ENCODE assay signal across 19 cellular contexts in genomic region chr17:6257339-6257738, GRCh38.
A peak's percentile ranks its signal among the peaks of the same experiment; 100 is the strongest.
DNase-seq lines count a peak whose midpoint lies in the region; ATAC-seq and TF ChIP-seq lines count a peak whose summit lies in the region.
"Had no signal": no experiment of that assay in that cellular context is flagged by ENCODE, and none has a peak within 500 bp of the region (broad histone marks: within the 10 kb centered on the region; RNA-seq: fewer than 3 reads in every experiment).

No MANE protein-coding gene starts in this region.

- no peak overlapping the region for H3K4ac ChIP-seq in neuronal stem cell (ENCODE audit: low read length)

- peaks cover 61% of the 10 kb centered on the region for H3K4me1 Mint-ChIP-seq in WTC11
- no peaks in the 10 kb centered on the region for H3K4me1 Mint-ChIP-seq in stimulated activated effector memory CD8-positive, alpha-beta T cell treated with anti-CD3 and anti-CD28 coated beads, Interleukin-12 subunit alpha, Interleukin-12 subunit beta, amount 100 ng/mL, for 72 hours
- H3K4me1 Mint-ChIP-seq: activated CD8-positive, alpha-beta memory T cell treated with anti-CD3 and anti-CD28 coated beads, Interleukin-2, amount 10 ng/mL, durations not matched to agents 7 days and 5 days; stimulated activated naive B cell treated with anti-CD40 and anti-IgM and Interleukin-4, amounts not matched to agents 10 μg/mL and 1 μg/mL and 100 μg/mL, for 72 hours had no signal

- no peak overlapping the region for H4K8ac ChIP-seq in neuronal stem cell (ENCODE audit: low read depth, low read length)

- peak; percentile 56 for DNase-seq in ELF-1 (ENCODE audit: low read depth, low spot score)
- no peak for DNase-seq in WTC11 (ENCODE audit: low spot score)
- peak; percentile 16 for DNase-seq in fibroblast of the aortic adventitia (ENCODE audit: low read depth)
- peak; percentile 48 for DNase-seq in neuronal stem cell (ENCODE audit: low spot score)
- no peak for DNase-seq in stimulated activated effector memory CD8-positive, alpha-beta T cell treated with anti-CD3 and anti-CD28 coated beads, Interleukin-12 subunit alpha, Interleukin-12 subunit beta, amount 100 ng/mL, for 72 hours (ENCODE audit: low spot score in 2 of 2)
- no peak for DNase-seq in epidermal melanocyte (ENCODE audit: insufficient read length, low spot score)
- DNase-seq in testis, result no peak
- DNase-seq: activated CD8-positive, alpha-beta memory T cell treated with anti-CD3 and anti-CD28 coated beads, Interleukin-2, amount 10 ng/mL, durations not matched to agents 7 days and 5 days; Calu3; effector CD4-positive, alpha-beta T cell; heart left ventricle; naive thymus-derived CD4-positive, alpha-beta T cell; NCI-H1436; NCI-H2227 treated with DMSO at 0.1 percent for 48 hours; stimulated activated naive B cell treated with anti-CD40 and anti-IgM and Interleukin-4, amounts not matched to agents 10 μg/mL and 1 μg/mL and 100 μg/mL, for 72 hours; WERI-Rb-1 had no signal

- WGBS in neuronal stem cell (ENCODE audit: extremely low coverage in 2 of 2, insufficient read length in 2 of 2, insufficient replicate concordance in 1 of 2), 2 donors, result no CpG with 5 or more reads among the region's 11 CpGs
- 32 to 53% methylated on average over 11 of the region's 11 CpGs for WGBS in testis, 2 donors

- CTCF ChIA-PET in WTC11 (lab: Charles Lee), result interaction anchor here (0.7 to 1.3 kb wide), 3 partner anchors 11 to 456 kb away, joined by 3 to 4 read pairs (median 3); no protein-coding TSS in a partner anchor

- no peak overlapping the region for H3K4me2 ChIP-seq in neuronal stem cell (ENCODE audit: insufficient read depth, low read length, poor library complexity, severe bottlenecking)
- H3K4me2 ChIP-seq: KMS-11 had no signal

- peak overlapping the region; percentile 21 for H2BK5ac ChIP-seq in neuronal stem cell (ENCODE audit: low read length)

- H4K91ac ChIP-seq in neuronal stem cell (ENCODE audit: low read depth, low read length, poor library complexity), result no peak overlapping the region

- H2AFZ ChIP-seq in neuronal stem cell (ENCODE audit: low read length), result peak overlapping the region; percentile 75

- H3K9me3 ChIP-seq in neuronal stem cell (replicated peaks in 1 of 2; ENCODE audit: control insufficient read depth in 2 of 2, insufficient read depth in 1 of 2, low read depth in 1 of 2, low read length in 2 of 2) (no peaks in the 10 kb centered on the region), testis (no peaks in the 10 kb centered on the region)
- H3K9me3 ChIP-seq: heart left ventricle had no signal

- H3K36me3 Mint-ChIP-seq in WTC11, result no peaks in the 10 kb centered on the region
- no peaks in the 10 kb centered on the region for H3K36me3 Mint-ChIP-seq in stimulated activated effector memory CD8-positive, alpha-beta T cell treated with anti-CD3 and anti-CD28 coated beads, Interleukin-12 subunit alpha, Interleukin-12 subunit beta, amount 100 ng/mL, for 72 hours
- H3K36me3 Mint-ChIP-seq: activated CD8-positive, alpha-beta memory T cell treated with anti-CD3 and anti-CD28 coated beads, Interleukin-2, amount 10 ng/mL, durations not matched to agents 7 days and 5 days; naive thymus-derived CD4-positive, alpha-beta T cell; stimulated activated naive B cell treated with anti-CD40 and anti-IgM and Interleukin-4, amounts not matched to agents 10 μg/mL and 1 μg/mL and 100 μg/mL, for 72 hours had no signal

- no peaks in the 10 kb centered on the region for H3K27me3 ChIP-seq in neuronal stem cell (ENCODE audit: control insufficient read depth in 3 of 3, insufficient read depth in 3 of 3, low read depth in 1 of 3, low read length in 3 of 3)
- no peaks in the 10 kb centered on the region for H3K27me3 ChIP-seq in testis

- no peak for TF ChIP-seq POLR2A in testis (IDR thresholded peaks at IDR 0.05)

- H2AK5ac ChIP-seq in neuronal stem cell (ENCODE audit: low read depth, low read length), result no peak overlapping the region

- H2BK120ac ChIP-seq in neuronal stem cell (ENCODE audit: low read depth, low read length), result peak overlapping the region; percentile 17

- no peaks in the 10 kb centered on the region for H3K9me3 Mint-ChIP-seq in WTC11
- no peaks in the 10 kb centered on the region for H3K9me3 Mint-ChIP-seq in stimulated activated effector memory CD8-positive, alpha-beta T cell treated with anti-CD3 and anti-CD28 coated beads, Interleukin-12 subunit alpha, Interleukin-12 subunit beta, amount 100 ng/mL, for 72 hours
- H3K9me3 Mint-ChIP-seq: stimulated activated naive B cell treated with anti-CD40 and anti-IgM and Interleukin-4, amounts not matched to agents 10 μg/mL and 1 μg/mL and 100 μg/mL, for 72 hours had no signal

- H3K27me3 Mint-ChIP-seq in WTC11 (ENCODE audit: low read depth), result peaks cover 3% of the 10 kb centered on the region; the same call in 1 of the 2 replicates

- H3K36me3 ChIP-seq in neuronal stem cell (replicated peaks in 1 of 2; ENCODE audit: control insufficient read depth in 2 of 2, insufficient read depth in 2 of 2, low read length in 2 of 2), result no peaks in the 10 kb centered on the region
- H3K36me3 ChIP-seq in testis (ENCODE audit: low read depth, missing control alignments), result no peaks in the 10 kb centered on the region
- H3K36me3 ChIP-seq: heart left ventricle, WERI-Rb-1 had no signal

- H3K23ac ChIP-seq in neuronal stem cell (ENCODE audit: low read depth, low read length, poor library complexity), result no peak overlapping the region

- H3K14ac ChIP-seq in neuronal stem cell (ENCODE audit: low read length), result no peak overlapping the region

- peak overlapping the region; percentile 77 for H3K27ac ChIP-seq in neuronal stem cell (replicated peaks; ENCODE audit: low read length)
- no peak overlapping the region for H3K27ac ChIP-seq in testis
- H3K27ac ChIP-seq: heart left ventricle, KMS-11, WERI-Rb-1 had no signal

- TF ChIP-seq CTCF in WTC11 (IDR thresholded peaks at IDR 0.05) (no peak), fibroblast of the aortic adventitia (IDR thresholded peaks at IDR 0.05; ENCODE audit: insufficient read depth, low read length) (no peak), testis (IDR thresholded peaks at IDR 0.05) (no peak)

- no peak overlapping the region for H2BK12ac ChIP-seq in neuronal stem cell (ENCODE audit: low read length)

- H3K18ac ChIP-seq in neuronal stem cell (ENCODE audit: low read length), result peak overlapping the region; percentile 12

- POLR2A ChIA-PET in WTC11 (lab: Charles Lee), result interaction anchor here (1.3 kb wide), 1 partner anchor 19 kb away, joined by 3 read pairs; no protein-coding TSS in a partner anchor

- H3K27ac Mint-ChIP-seq in WTC11, result peak overlapping the region; percentile 97
- no peak overlapping the region for H3K27ac Mint-ChIP-seq in stimulated activated effector memory CD8-positive, alpha-beta T cell treated with anti-CD3 and anti-CD28 coated beads, Interleukin-12 subunit alpha, Interleukin-12 subunit beta, amount 100 ng/mL, for 72 hours
- H3K27ac Mint-ChIP-seq: activated CD8-positive, alpha-beta memory T cell treated with anti-CD3 and anti-CD28 coated beads, Interleukin-2, amount 10 ng/mL, durations not matched to agents 7 days and 5 days; naive thymus-derived CD4-positive, alpha-beta T cell; stimulated activated naive B cell treated with anti-CD40 and anti-IgM and Interleukin-4, amounts not matched to agents 10 μg/mL and 1 μg/mL and 100 μg/mL, for 72 hours had no signal

- intact Hi-C loops in testis (cut with DNase I; ENCODE audit: low total_unique reads), result no loop called here

- ATAC-seq in WTC11, result peak; percentile 41
- ATAC-seq in GM21360 (IDR thresholded peaks at IDR 0.05; ENCODE audit: unreplicated experiment), result no peak
- ATAC-seq in stimulated activated effector memory CD8-positive, alpha-beta T cell treated with anti-CD3 and anti-CD28 coated beads, Interleukin-12 subunit alpha, Interleukin-12 subunit beta, amount 100 ng/mL, for 72 hours, result no peak
- ATAC-seq: activated CD8-positive, alpha-beta memory T cell treated with anti-CD3 and anti-CD28 coated beads, Interleukin-2, amount 10 ng/mL, durations not matched to agents 7 days and 5 days; heart left ventricle; left lobe of liver; naive thymus-derived CD4-positive, alpha-beta T cell; stimulated activated naive B cell treated with anti-CD40 and anti-IgM and Interleukin-4, amounts not matched to agents 10 μg/mL and 1 μg/mL and 100 μg/mL, for 72 hours had no signal

- peak overlapping the region; percentile 36 for H3K4me3 Mint-ChIP-seq in WTC11
- H3K4me3 Mint-ChIP-seq in stimulated activated effector memory CD8-positive, alpha-beta T cell treated with anti-CD3 and anti-CD28 coated beads, Interleukin-12 subunit alpha, Interleukin-12 subunit beta, amount 100 ng/mL, for 72 hours, result no peak overlapping the region
- H3K4me3 Mint-ChIP-seq: activated CD8-positive, alpha-beta memory T cell treated with anti-CD3 and anti-CD28 coated beads, Interleukin-2, amount 10 ng/mL, durations not matched to agents 7 days and 5 days; naive thymus-derived CD4-positive, alpha-beta T cell; stimulated activated naive B cell treated with anti-CD40 and anti-IgM and Interleukin-4, amounts not matched to agents 10 μg/mL and 1 μg/mL and 100 μg/mL, for 72 hours had no signal

- H3K9ac ChIP-seq in neuronal stem cell (ENCODE audit: low read depth, low read length, poor library complexity), result no peak overlapping the region
- H3K9ac ChIP-seq: KMS-11 had no signal

- no peaks in the 10 kb centered on the region for H3K79me1 ChIP-seq in neuronal stem cell (ENCODE audit: low read depth, low read length)

- H3K4me3 ChIP-seq in fibroblast of the aortic adventitia (ENCODE audit: low read depth, low read length) (no peak overlapping the region), neuronal stem cell (ENCODE audit: low read length in 2 of 2) (peak overlapping the region in 1 of 2 donors; percentile 35), testis (no peak overlapping the region)
- H3K4me3 ChIP-seq: heart left ventricle had no signal

- H2BK15ac ChIP-seq in neuronal stem cell (ENCODE audit: low read length), result no peak overlapping the region

- H3K4me1 ChIP-seq in neuronal stem cell (ENCODE audit: control insufficient read depth in 2 of 2, insufficient read depth in 1 of 2, low read depth in 1 of 2, low read length in 2 of 2) (peaks cover 19 to 21% of the 10 kb centered on the region in 2 donors), testis (no peaks in the 10 kb centered on the region)

Comparison
In these comparisons a context has a peak if more than half of its experiments do, and no peak if none do; other contexts are left out.
1. DNase-seq: peak in ELF-1 (single experiment), fibroblast of the aortic adventitia (single experiment) and neuronal stem cell (single experiment); none in WTC11 (single experiment), stimulated activated effector memory CD8-positive, alpha-beta T cell treated with anti-CD3 and anti-CD28 coated beads, Interleukin-12 subunit alpha, Interleukin-12 subunit beta, amount 100 ng/mL, for 72 hours (0 of 2), epidermal melanocyte (single experiment) and testis (single experiment).